Comparison of ENCODE assay signal across 8 cellular contexts in the genomic region with DNA sequence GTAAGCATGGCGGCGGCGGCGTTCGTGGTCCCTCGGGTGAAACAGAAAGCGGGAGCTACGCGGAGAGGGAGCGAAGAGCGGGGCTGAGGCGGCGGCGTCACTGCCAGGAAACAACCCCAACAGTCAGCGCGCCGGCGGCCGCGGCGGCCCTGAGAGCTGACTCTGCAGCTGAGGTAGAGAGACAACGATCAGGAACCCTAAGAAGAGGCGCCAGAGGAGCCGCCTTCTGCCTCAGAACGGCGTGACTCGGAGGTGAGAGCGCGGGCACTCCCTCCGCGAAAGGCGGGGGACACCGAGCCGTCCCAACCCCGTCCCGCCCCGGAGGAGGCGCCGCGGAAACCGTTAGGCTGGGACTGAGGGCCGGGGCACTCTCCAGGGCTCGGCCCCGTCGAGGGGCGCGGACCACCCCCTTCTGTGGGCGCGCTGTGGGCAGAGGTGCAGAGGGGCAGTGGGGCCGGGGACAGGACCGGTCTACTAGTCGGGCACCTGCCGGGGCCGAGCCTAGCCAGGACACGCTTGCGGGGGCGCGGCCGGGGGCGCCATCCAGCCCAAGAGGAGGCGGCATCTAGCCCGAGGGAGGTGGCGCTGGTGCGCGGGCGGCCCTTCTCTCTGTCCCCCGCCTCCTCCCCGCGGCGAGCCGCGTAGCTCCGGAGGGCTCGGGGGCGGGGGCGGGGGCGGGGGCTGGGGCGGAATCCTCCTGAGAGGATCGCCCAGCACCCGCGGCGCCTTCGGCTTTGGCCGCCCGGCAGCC. TPM values are rescaled to one million over a fixed set of nuclear protein-coding genes. Genes with fewer than 3 reads are reported as not detected.
A peak's percentile ranks its signal among the peaks of the same experiment; 100 is the strongest.
DNase-seq lines count a peak whose midpoint lies in the region; ATAC-seq and TF ChIP-seq lines count a peak whose summit lies in the region.

No MANE protein-coding gene starts in this region.

- peaks cover 35% of the 10 kb centered on the region for H3K4me1 Mint-ChIP-seq in activated CD4-positive, alpha-beta T cell treated with anti-CD3 and anti-CD28 coated beads for 36 hours

- H3K27me3 Mint-ChIP-seq in activated CD4-positive, alpha-beta T cell treated with anti-CD3 and anti-CD28 coated beads for 36 hours, result no peaks in the 10 kb centered on the region

- CTCF ChIA-PET in activated CD4-positive, alpha-beta T cell treated with anti-CD3 and anti-CD28 coated beads for 36 hours (lab: Charles Lee), result interaction anchor here (0.6 to 2.0 kb wide), 4 partner anchors 18 to 691 kb away, joined by 3 to 4 read pairs (median 4); no protein-coding TSS in a partner anchor

- ATAC-seq in GM19035 (IDR thresholded peaks at IDR 0.05; ENCODE audit: unreplicated experiment) (peak; percentile 59), HG03280 (IDR thresholded peaks at IDR 0.05; ENCODE audit: unreplicated experiment) (peak; percentile 66), left colon (peak; percentile 80)
- ATAC-seq in activated CD4-positive, alpha-beta T cell treated with anti-CD3 and anti-CD28 coated beads for 36 hours, result peak; percentile 78

- peak; percentile 85 for DNase-seq in Ammon's horn (ENCODE audit: low spot score)
- DNase-seq in NCI-H446 treated with DMSO at 0.1 percent for 48 hours (lab: John Stamatoyannopoulos, UW), result peak; percentile 62
- DNase-seq in activated CD4-positive, alpha-beta T cell treated with anti-CD3 and anti-CD28 coated beads for 36 hours, result peak; percentile 95
- peak; percentile 82 for DNase-seq in choroid plexus epithelial cell (ENCODE audit: low read depth)
- peak; percentile 85 to 87 for DNase-seq in left colon
- DNase-seq in stimulated activated CD4-positive, alpha-beta T cell treated with anti-CD3 and anti-CD28 coated beads, Interleukin-1b, Interleukin-23, amount 100 ng/mL, for 4 hours (ENCODE audit: low read depth in 2 of 2), result peak; percentile 78 to 84

- no peak for TF ChIP-seq CTCF in choroid plexus epithelial cell (conservative IDR thresholded peaks at IDR 0.05; ENCODE audit: low read depth, low read length)

- H3K36me3 Mint-ChIP-seq in activated CD4-positive, alpha-beta T cell treated with anti-CD3 and anti-CD28 coated beads for 36 hours (ENCODE audit: low read depth), result peaks cover 29% of the 10 kb centered on the region

- intact Hi-C loops in activated CD4-positive, alpha-beta T cell treated with anti-CD3 and anti-CD28 coated beads for 36 hours (cut with DNase I, micrococcal nuclease), result loop anchor here (1.0 to 10.0 kb wide), 19 partner anchors 46 to 939 kb away; a partner anchor contains a TSS
- intact Hi-C loops in left colon (cut with DNase I, micrococcal nuclease), result no loop called here

- H3K9me3 Mint-ChIP-seq in activated CD4-positive, alpha-beta T cell treated with anti-CD3 and anti-CD28 coated beads for 36 hours (ENCODE audit: low read depth), result peaks cover 30% of the 10 kb centered on the region

- peak overlapping the region; percentile 98 for H3K27ac Mint-ChIP-seq in activated CD4-positive, alpha-beta T cell treated with anti-CD3 and anti-CD28 coated beads for 36 hours

- POLR2A ChIA-PET in activated CD4-positive, alpha-beta T cell treated with anti-CD3 and anti-CD28 coated beads for 36 hours (lab: Charles Lee), result interaction anchor here (0.6 to 1.5 kb wide), 4 partner anchors 10 to 443 kb away, joined by 3 to 6 read pairs (median 4); a partner anchor contains a TSS

- peak overlapping the region; percentile 84 for H3K4me3 ChIP-seq in choroid plexus epithelial cell (ENCODE audit: low read depth, low read length)

- H3K4me3 Mint-ChIP-seq in activated CD4-positive, alpha-beta T cell treated with anti-CD3 and anti-CD28 coated beads for 36 hours, result peak overlapping the region; percentile 91

RNA-seq across cellular contexts. Expression of a gene that starts 0.4 kb away (rescaled TPM):
- total RNA-seq in activated CD4-positive, alpha-beta T cell treated with anti-CD3 and anti-CD28 coated beads for 36 hours, result 10 to 100 TPM; 20.8 to 26.9 TPM
- 10 to 100 TPM; 43.1 to 49.9 TPM for total RNA-seq in left colon

Comparison
In these comparisons a context has a peak if more than half of its experiments do, and no peak if none do; other contexts are left out.
1. Peak in every context shown above with its lines: DNase-seq, ATAC-seq and H3K4me3 ChIP-seq.
2. intact Hi-C loops: an anchor here in activated CD4-positive, alpha-beta T cell treated with anti-CD3 and anti-CD28 coated beads for 36 hours (1.0 to 10.0 kb wide); none called in left colon.